In the genomic region with DNA sequence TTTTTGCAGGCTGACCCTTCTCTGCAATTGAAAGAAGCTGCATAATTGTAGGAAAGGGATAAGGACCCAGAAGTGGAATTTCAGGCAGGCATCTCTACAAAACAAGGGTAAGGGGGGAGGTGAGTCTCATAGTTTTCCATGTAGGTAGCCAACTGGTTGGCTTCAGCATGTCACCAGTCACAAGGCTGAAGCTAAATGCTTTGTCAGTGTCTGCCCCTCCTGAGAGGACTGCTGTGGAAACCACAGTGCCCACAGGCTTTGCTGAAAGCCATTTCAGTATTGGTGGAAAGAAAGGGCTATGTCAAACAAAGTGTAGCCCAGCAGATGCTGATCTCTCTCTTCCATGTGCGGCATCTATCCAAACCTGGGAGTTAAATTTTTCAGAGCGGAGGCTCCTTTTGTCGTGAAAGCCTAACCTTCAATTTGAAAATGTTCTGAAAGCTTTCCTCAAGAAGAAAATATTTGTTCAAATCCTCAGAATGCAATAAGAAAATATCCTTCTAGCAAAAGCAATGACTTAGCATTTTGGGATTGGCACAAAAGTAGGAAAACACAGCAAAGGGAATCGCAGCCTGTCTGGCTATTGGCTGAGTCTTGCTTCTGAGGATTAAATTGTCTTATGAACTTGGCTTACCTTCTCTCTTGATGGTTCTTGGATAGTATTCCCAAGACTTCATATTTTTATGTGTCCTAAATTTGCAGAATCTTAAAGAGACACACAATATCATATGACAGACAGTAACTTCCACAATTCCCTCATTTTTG, we compare ENCODE assay signal across 20 cellular contexts.
A peak's percentile ranks its signal among the peaks of the same experiment; 100 is the strongest.
DNase-seq lines count a peak whose midpoint lies in the region; ATAC-seq and TF ChIP-seq lines count a peak whose summit lies in the region.
"Had no signal": no experiment of that assay in that cellular context is flagged by ENCODE, and none has a peak within 500 bp of the region (broad histone marks: within the 10 kb centered on the region; RNA-seq: fewer than 3 reads in every experiment).

No MANE protein-coding gene starts in this region.

- H4K5ac ChIP-seq in mesendoderm (ENCODE audit: low read length) = no peak overlapping the region

- H3K9ac ChIP-seq in endodermal cell (ENCODE audit: extremely low read depth, low read length, poor library complexity, severe bottlenecking) = no peak overlapping the region
- H3K9ac ChIP-seq in mesendoderm (ENCODE audit: low read length) = no peak overlapping the region
- H3K9ac ChIP-seq: parathyroid adenoma had no signal

- no peaks in the 10 kb centered on the region for H3K27me3 ChIP-seq in right atrium auricular region
- no peaks in the 10 kb centered on the region for H3K27me3 ChIP-seq in endodermal cell (ENCODE audit: control insufficient read depth, insufficient read depth, low read length, poor library complexity, severe bottlenecking)
- no peaks in the 10 kb centered on the region for H3K27me3 ChIP-seq in mesendoderm (ENCODE audit: insufficient read depth, low read length, poor library complexity)
- H3K27me3 ChIP-seq in MG63 = no peaks in the 10 kb centered on the region

- H3K79me1 ChIP-seq in mesendoderm (ENCODE audit: low read length) = no peaks in the 10 kb centered on the region

- intact Hi-C loops in Right ventricle myocardium inferior (cut with DNase I) = loop anchor here (10.0 kb wide), 1 partner anchor 67 kb away; no protein-coding TSS in a partner anchor

- H3K4me3 ChIP-seq in right atrium auricular region (no peak overlapping the region), endodermal cell (ENCODE audit: low read length) (no peak overlapping the region), mesendoderm (ENCODE audit: low read length) (no peak overlapping the region), urinary bladder (ENCODE audit: low read depth, low read length) (no peak overlapping the region), MG63 (no peak overlapping the region)

- H3K56ac ChIP-seq in mesendoderm (ENCODE audit: low read length) = no peak overlapping the region

- H3K79me2 ChIP-seq in mesendoderm (ENCODE audit: control insufficient read depth, insufficient read depth, low read length) = no peaks in the 10 kb centered on the region
- H3K79me2 ChIP-seq: parathyroid adenoma had no signal

- H3K23ac ChIP-seq in mesendoderm (ENCODE audit: low read length) = no peak overlapping the region

- H3K4ac ChIP-seq in mesendoderm (ENCODE audit: low read depth, low read length) = no peak overlapping the region

- H2BK15ac ChIP-seq in mesendoderm (replicated peaks; ENCODE audit: low read depth) = no peak overlapping the region

- no peak overlapping the region for H3K4me2 ChIP-seq in mesendoderm (ENCODE audit: low read length)

- H2BK120ac ChIP-seq in mesendoderm (ENCODE audit: low read depth, low read length) = no peak overlapping the region

- H4K8ac ChIP-seq in mesendoderm (ENCODE audit: low read depth, low read length) = no peak overlapping the region

- no peaks in the 10 kb centered on the region for H3K9me3 Mint-ChIP-seq in endodermal cell
- H3K9me3 Mint-ChIP-seq in activated CD8-positive, alpha-beta T cell treated with anti-CD3 and anti-CD28 coated beads, Interleukin-2, amount 10 ng/mL, durations not matched to agents 7 days and 5 days (ENCODE audit: insufficient read depth) = no peaks in the 10 kb centered on the region
- H3K9me3 Mint-ChIP-seq: brain, type B pancreatic cell had no signal

- H3K4me3 Mint-ChIP-seq in endodermal cell = no peak overlapping the region
- no peak overlapping the region for H3K4me3 Mint-ChIP-seq in activated CD8-positive, alpha-beta T cell treated with anti-CD3 and anti-CD28 coated beads, Interleukin-2, amount 10 ng/mL, durations not matched to agents 7 days and 5 days
- H3K4me3 Mint-ChIP-seq: brain, type B pancreatic cell had no signal

- TF ChIP-seq CTCF in right atrium auricular region (IDR thresholded peaks at IDR 0.05) (no peak), endodermal cell (conservative IDR thresholded peaks at IDR 0.05) (no peak)

- WGBS in endodermal cell (ENCODE audit: insufficient coverage in 1 of 2, insufficient read length in 1 of 2), 2 experiments = 86 to 93% methylated on average over 3 to 4 of the region's 4 CpGs
- WGBS in mesendoderm (ENCODE audit: extremely low coverage, insufficient coverage, low lambda C conversion rate) = no CpG with 5 or more reads among the region's 4 CpGs
- WGBS in urinary bladder = 37% methylated on average over 4 of the region's 4 CpGs

- DNase-seq in Right ventricle myocardium inferior (ENCODE audit: missing footprints) = no peak
- no peak for DNase-seq in right atrium auricular region (ENCODE audit: low spot score)
- DNase-seq in endodermal cell = peak; percentile 51
- peak; percentile 11 for DNase-seq in mesendoderm
- DNase-seq in MG63 = no peak
- no peak for DNase-seq in activated CD8-positive, alpha-beta T cell treated with anti-CD3 and anti-CD28 coated beads, Interleukin-2, amount 10 ng/mL, durations not matched to agents 7 days and 5 days
- DNase-seq: activated CD4-positive, alpha-beta T cell treated with anti-CD3 and anti-CD28 coated beads, Interleukin-2, amount 50 U/mL, for 1 hour; activated naive CD4-positive, alpha-beta T cell treated with Interleukin-2 at 50 U/mL for 16 hours; DMS 273 treated with DMSO at 0.1 percent for 48 hours; hippocampal formation; left colon; NCI-H1105; NCI-H82 had no signal

- POLR2A ChIA-PET in activated CD8-positive, alpha-beta T cell treated with anti-CD3 and anti-CD28 coated beads, Interleukin-2, amount 10 ng/mL, durations not matched to agents 7 days and 5 days (lab: Charles Lee) = no interaction called here

- H3K4me1 ChIP-seq in right atrium auricular region (peaks cover 0 to 31% of the 10 kb centered on the region in 2 donors), endodermal cell (ENCODE audit: control insufficient read depth, insufficient read depth, low read length) (no peaks in the 10 kb centered on the region), mesendoderm (ENCODE audit: control insufficient read depth, low read depth, low read length) (no peaks in the 10 kb centered on the region), urinary bladder (ENCODE audit: insufficient read depth) (peaks cover 2% of the 10 kb centered on the region)
- H3K4me1 ChIP-seq: parathyroid adenoma had no signal

- no peaks in the 10 kb centered on the region for H3K36me3 Mint-ChIP-seq in endodermal cell (ENCODE audit: low read depth)
- no peaks in the 10 kb centered on the region for H3K36me3 Mint-ChIP-seq in activated CD8-positive, alpha-beta T cell treated with anti-CD3 and anti-CD28 coated beads, Interleukin-2, amount 10 ng/mL, durations not matched to agents 7 days and 5 days (ENCODE audit: low read depth)
- H3K36me3 Mint-ChIP-seq: brain, type B pancreatic cell had no signal

- H3K4me1 Mint-ChIP-seq in endodermal cell = no peaks in the 10 kb centered on the region
- no peaks in the 10 kb centered on the region for H3K4me1 Mint-ChIP-seq in activated CD8-positive, alpha-beta T cell treated with anti-CD3 and anti-CD28 coated beads, Interleukin-2, amount 10 ng/mL, durations not matched to agents 7 days and 5 days (ENCODE audit: low read depth)

- H3K27ac Mint-ChIP-seq in endodermal cell = no peak overlapping the region
- no peak overlapping the region for H3K27ac Mint-ChIP-seq in activated CD8-positive, alpha-beta T cell treated with anti-CD3 and anti-CD28 coated beads, Interleukin-2, amount 10 ng/mL, durations not matched to agents 7 days and 5 days
- H3K27ac Mint-ChIP-seq: type B pancreatic cell had no signal

- peaks cover 29% of the 10 kb centered on the region for H3K27me3 Mint-ChIP-seq in endodermal cell (ENCODE audit: insufficient read depth)
- H3K27me3 Mint-ChIP-seq in activated CD8-positive, alpha-beta T cell treated with anti-CD3 and anti-CD28 coated beads, Interleukin-2, amount 10 ng/mL, durations not matched to agents 7 days and 5 days (ENCODE audit: low read depth) = no peaks in the 10 kb centered on the region
- H3K27me3 Mint-ChIP-seq: brain, type B pancreatic cell had no signal

- CTCF ChIA-PET in activated CD8-positive, alpha-beta T cell treated with anti-CD3 and anti-CD28 coated beads, Interleukin-2, amount 10 ng/mL, durations not matched to agents 7 days and 5 days (lab: Charles Lee) = no interaction called here

- H3K9me3 ChIP-seq in right atrium auricular region (no peaks in the 10 kb centered on the region), endodermal cell (ENCODE audit: control insufficient read depth, low read length) (no peaks in the 10 kb centered on the region), MG63 (no peaks in the 10 kb centered on the region)

- no peak overlapping the region for H3K27ac ChIP-seq in right atrium auricular region
- H3K27ac ChIP-seq in endodermal cell (ENCODE audit: low read depth, low read length) = no peak overlapping the region
- H3K27ac ChIP-seq in mesendoderm (ENCODE audit: low read depth, low read length) = no peak overlapping the region
- peak overlapping the region; percentile 42 for H3K27ac ChIP-seq in urinary bladder (ENCODE audit: low read depth)
- H3K27ac ChIP-seq: C4-2B, parathyroid adenoma had no signal

- H3K18ac ChIP-seq in mesendoderm (ENCODE audit: low read length) = no peak overlapping the region

- no peak overlapping the region for H2BK5ac ChIP-seq in mesendoderm (ENCODE audit: low read length)

- H2AK5ac ChIP-seq in mesendoderm (ENCODE audit: low read length) = no peak overlapping the region

- ATAC-seq in Right ventricle myocardium inferior (peak; percentile 65), GM18861 (IDR thresholded peaks at IDR 0.05; ENCODE audit: unreplicated experiment) (no peak)
- no peak for ATAC-seq in activated CD8-positive, alpha-beta T cell treated with anti-CD3 and anti-CD28 coated beads, Interleukin-2, amount 10 ng/mL, durations not matched to agents 7 days and 5 days
- ATAC-seq: esophagus mucosa, left colon had no signal

- H3K36me3 ChIP-seq in right atrium auricular region (no peaks in the 10 kb centered on the region), endodermal cell (ENCODE audit: control insufficient read depth, insufficient read depth, low read length) (no peaks in the 10 kb centered on the region), mesendoderm (ENCODE audit: control insufficient read depth, insufficient read depth, low read length) (no peaks in the 10 kb centered on the region), urinary bladder (ENCODE audit: insufficient read depth) (no peaks in the 10 kb centered on the region), MG63 (no peaks in the 10 kb centered on the region)

Comparison
In these comparisons a context has a peak if more than half of its experiments do, and no peak if none do; other contexts are left out.
1. DNase-seq: peak in endodermal cell (single experiment) and mesendoderm (single experiment); none in Right ventricle myocardium inferior (single experiment), right atrium auricular region (single experiment), MG63 (single experiment) and activated CD8-positive, alpha-beta T cell treated with anti-CD3 and anti-CD28 coated beads, Interleukin-2, amount 10 ng/mL, durations not matched to agents 7 days and 5 days (single experiment).